ENCODE assay signal across 8 cellular contexts in genomic region chr6:29626948-29627761, GRCh38. TPM values are rescaled to one million over a fixed set of nuclear protein-coding genes. Genes with fewer than 3 reads are reported as not detected.
DNase-seq lines count a peak whose midpoint lies in the region; ATAC-seq and TF ChIP-seq lines count a peak whose summit lies in the region.

No MANE protein-coding gene starts in this region.

- CTCF ChIA-PET in CD4-positive, alpha-beta T cell (lab: Charles Lee) = interaction anchor here (1.0 to 2.5 kb wide), 3 partner anchors 12 to 27 kb away, joined by 3 to 21 read pairs (median 6); no protein-coding TSS in a partner anchor

- H3K4me2 ChIP-seq in parathyroid adenoma (ENCODE audit: low read length) = peak overlapping the region; percentile 55

- H3K27me3 ChIP-seq in CD4-positive, alpha-beta T cell (ENCODE audit: control insufficient read depth, insufficient read depth, low read length) = no peaks in the 10 kb centered on the region
- H3K27me3 ChIP-seq in parathyroid adenoma (ENCODE audit: control insufficient read depth, insufficient read depth, low read length) = no peaks in the 10 kb centered on the region

- POLR2A ChIA-PET in CD4-positive, alpha-beta T cell (lab: Charles Lee) = interaction anchor here (0.6 to 2.8 kb wide), 3 partner anchors 14 to 731 kb away, joined by 3 to 14 read pairs (median 4); no protein-coding TSS in a partner anchor

- no peak for DNase-seq in CD4-positive, alpha-beta T cell
- no peak for DNase-seq in SK-N-MC (ENCODE audit: low read depth, low spot score)
- DNase-seq in fibroblast of pulmonary artery (ENCODE audit: low read depth) = no peak
- DNase-seq in DMS79 treated with DMSO at 0.1 percent for 48 hours (lab: John Stamatoyannopoulos, UW) = no peak
- DNase-seq in DMS153 (lab: John Stamatoyannopoulos, UW) = no peak
- no peak for DNase-seq in HUDEP-2 (lab: John Stamatoyannopoulos, UW; ENCODE audit: unreplicated experiment in 76 of 76)

- no peaks in the 10 kb centered on the region for H3K79me2 ChIP-seq in parathyroid adenoma

- peak overlapping the region; percentile 85 for H2AFZ ChIP-seq in parathyroid adenoma

- no peaks in the 10 kb centered on the region for H3K27me3 Mint-ChIP-seq in CD4-positive, alpha-beta T cell

- H3K4me3 ChIP-seq in SK-N-MC (peak overlapping the region; percentile 43), fibroblast of pulmonary artery (replicated peaks; ENCODE audit: low read depth, low read length) (peak overlapping the region; percentile 76), parathyroid adenoma (ENCODE audit: low read depth, low read length) (peak overlapping the region; percentile 42)

- H3K9ac ChIP-seq in SK-N-MC (ENCODE audit: insufficient read length) = no peak overlapping the region
- H3K9ac ChIP-seq in parathyroid adenoma = no peak overlapping the region

- peak overlapping the region; percentile 31 for H3K27ac Mint-ChIP-seq in CD4-positive, alpha-beta T cell

- peaks cover 24% of the 10 kb centered on the region for H3K36me3 Mint-ChIP-seq in CD4-positive, alpha-beta T cell (ENCODE audit: low read depth)

- H3K4me3 Mint-ChIP-seq in CD4-positive, alpha-beta T cell = peak overlapping the region; percentile 83

- H3K9me3 ChIP-seq in CD4-positive, alpha-beta T cell (ENCODE audit: control insufficient read depth, low read length) = no peaks in the 10 kb centered on the region
- H3K9me3 ChIP-seq in SK-N-MC (ENCODE audit: low read depth, low read length) = no peaks in the 10 kb centered on the region
- no peaks in the 10 kb centered on the region for H3K9me3 ChIP-seq in parathyroid adenoma (ENCODE audit: control insufficient read depth, low read length)

- no peak for ATAC-seq in CD4-positive, alpha-beta T cell (ENCODE audit: poor library complexity)
- ATAC-seq in HG02885 (IDR thresholded peaks at IDR 0.05; ENCODE audit: poor library complexity, unreplicated experiment) = no peak

- H3K27ac ChIP-seq in CD4-positive, alpha-beta T cell (ENCODE audit: low read depth, low read length) = no peak overlapping the region
- no peak overlapping the region for H3K27ac ChIP-seq in SK-N-MC
- no peak overlapping the region for H3K27ac ChIP-seq in parathyroid adenoma

- no peaks in the 10 kb centered on the region for H3K4me1 ChIP-seq in parathyroid adenoma

- H3K4me1 Mint-ChIP-seq in CD4-positive, alpha-beta T cell (ENCODE audit: low read depth) = peaks cover 44% of the 10 kb centered on the region

- intact Hi-C loops in CD4-positive, alpha-beta T cell (cut with DNase I, micrococcal nuclease) = no loop called here

- no peaks in the 10 kb centered on the region for H3K9me3 Mint-ChIP-seq in CD4-positive, alpha-beta T cell

- no peak for TF ChIP-seq CTCF in CD4-positive, alpha-beta T cell (IDR thresholded peaks at IDR 0.05)
- TF ChIP-seq CTCF in fibroblast of pulmonary artery (IDR thresholded peaks at IDR 0.05; ENCODE audit: low read length, missing control alignments) (no peak), parathyroid adenoma (IDR thresholded peaks at IDR 0.05) (no peak)

- H3K36me3 ChIP-seq in SK-N-MC (ENCODE audit: insufficient read depth, low read length) (peaks cover 5% of the 10 kb centered on the region; the same call in 1 of the 2 replicates), parathyroid adenoma (ENCODE audit: control insufficient read depth, insufficient read depth, low read length) (no peaks in the 10 kb centered on the region)

RNA-seq across cellular contexts. Expression of gene GABBR1, which starts 5.8 kb away (rescaled TPM):
- total RNA-seq in CD4-positive, alpha-beta T cell = 10 to 100 TPM; 78.4 to 79.9 TPM

RNA-seq across cellular contexts. Expression of gene MOG, which starts 29.7 kb away (rescaled TPM):
- total RNA-seq in CD4-positive, alpha-beta T cell = not detected

RNA-seq across cellular contexts. Expression of gene OR2H2, which starts 42.2 kb away (rescaled TPM):
- not detected for total RNA-seq in CD4-positive, alpha-beta T cell

RNA-seq across cellular contexts. Expression of gene ZFP57, which starts 53.8 kb away (rescaled TPM):
- not detected for total RNA-seq in CD4-positive, alpha-beta T cell
